10 cellular contexts compared by ENCODE assay signal in the genomic region with DNA sequence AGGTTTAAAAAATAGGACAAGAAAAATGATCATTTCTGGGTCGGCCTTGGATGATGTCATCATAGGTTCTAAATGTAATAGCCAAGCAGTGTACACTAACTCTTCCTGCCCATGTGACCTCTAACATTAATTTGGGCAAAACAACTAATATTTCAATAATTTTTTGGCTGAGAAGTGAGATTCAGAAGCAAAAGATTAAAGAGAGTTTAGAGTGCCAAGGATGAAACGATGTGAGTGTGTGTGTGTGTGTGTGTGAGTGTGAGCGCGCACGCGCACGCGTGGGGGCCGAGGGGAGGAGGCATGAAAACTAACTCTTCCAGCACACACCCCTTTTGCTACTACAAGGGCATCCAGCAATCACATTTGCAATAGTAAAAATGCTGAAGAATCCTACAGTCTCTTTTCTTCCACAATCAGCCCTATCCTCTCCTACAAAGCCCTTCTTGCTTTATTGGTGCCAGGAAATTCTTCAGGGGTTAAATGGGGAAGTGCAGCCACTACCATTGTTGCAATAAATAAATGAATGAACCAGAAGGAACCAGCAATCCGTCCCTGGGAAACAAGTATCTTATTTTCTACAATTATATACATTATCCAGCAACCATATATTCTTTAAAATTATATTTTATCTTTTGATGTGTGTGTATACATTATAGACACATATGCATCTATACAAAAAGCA. TPM values are rescaled to one million over a fixed set of nuclear protein-coding genes. Genes with fewer than 3 reads are reported as not detected.
A peak's percentile ranks its signal among the peaks of the same experiment; 100 is the strongest.
DNase-seq lines count a peak whose midpoint lies in the region; ATAC-seq and TF ChIP-seq lines count a peak whose summit lies in the region.
"Had no signal": no experiment of that assay in that cellular context is flagged by ENCODE, and none has a peak within 500 bp of the region (broad histone marks: within the 10 kb centered on the region; RNA-seq: fewer than 3 reads in every experiment).

No MANE protein-coding gene starts in this region.

- H3K36me3 ChIP-seq in prostate gland = no peaks in the 10 kb centered on the region

- no peaks in the 10 kb centered on the region for H3K9me3 ChIP-seq in prostate gland

- TF ChIP-seq CTCF in WI38 (IDR thresholded peaks at IDR 0.05; ENCODE audit: low read depth, low read length) (no peak), glutamatergic neuron (IDR thresholded peaks at IDR 0.05; ENCODE audit: partially characterized antibody, unreplicated experiment) (no peak), prostate gland (IDR thresholded peaks at IDR 0.05) (peak in 1 of 4 experiments; percentile 7)

- peaks cover 4% of the 10 kb centered on the region for H3K9me3 Mint-ChIP-seq in glutamatergic neuron (ENCODE audit: unreplicated experiment)
- H3K9me3 Mint-ChIP-seq in activated CD8-positive, alpha-beta T cell treated with anti-CD3 and anti-CD28 coated beads, Interleukin-2, amount 10 ng/mL, durations not matched to agents 7 days and 5 days (ENCODE audit: insufficient read depth) = no peaks in the 10 kb centered on the region

- 44% methylated on average over 10 of the region's 10 CpGs for WGBS in prostate gland

- peak overlapping the region; percentile 81 for H3K4me3 Mint-ChIP-seq in glutamatergic neuron (ENCODE audit: unreplicated experiment)
- H3K4me3 Mint-ChIP-seq in activated CD8-positive, alpha-beta T cell treated with anti-CD3 and anti-CD28 coated beads, Interleukin-2, amount 10 ng/mL, durations not matched to agents 7 days and 5 days = no peak overlapping the region

- peaks cover 22% of the 10 kb centered on the region for H3K4me1 Mint-ChIP-seq in glutamatergic neuron (ENCODE audit: low read depth, unreplicated experiment)
- H3K4me1 Mint-ChIP-seq in activated CD8-positive, alpha-beta T cell treated with anti-CD3 and anti-CD28 coated beads, Interleukin-2, amount 10 ng/mL, durations not matched to agents 7 days and 5 days (ENCODE audit: low read depth) = peaks cover 2% of the 10 kb centered on the region

- peak overlapping the region; percentile 72 for H3K27ac Mint-ChIP-seq in glutamatergic neuron (ENCODE audit: unreplicated experiment)
- no peak overlapping the region for H3K27ac Mint-ChIP-seq in activated CD8-positive, alpha-beta T cell treated with anti-CD3 and anti-CD28 coated beads, Interleukin-2, amount 10 ng/mL, durations not matched to agents 7 days and 5 days

- H3K4me3 ChIP-seq in WI38 (ENCODE audit: low read depth, low read length) (peak overlapping the region; percentile 63), prostate gland (no peak overlapping the region)

- in situ Hi-C loops in G401 (cut with HindIII; ENCODE audit: low sequenced_read_pairs) = no loop called here

- no peak for TF ChIP-seq POLR2A in prostate gland (IDR thresholded peaks at IDR 0.05)

- POLR2A ChIA-PET in activated CD8-positive, alpha-beta T cell treated with anti-CD3 and anti-CD28 coated beads, Interleukin-2, amount 10 ng/mL, durations not matched to agents 7 days and 5 days (lab: Charles Lee) = no interaction called here

- no peaks in the 10 kb centered on the region for H3K27me3 ChIP-seq in prostate gland (replicated peaks; ENCODE audit: insufficient read depth)

- intact Hi-C loops in prostate gland (cut with DNase I) = no loop called here

- H3K27me3 Mint-ChIP-seq in glutamatergic neuron (ENCODE audit: unreplicated experiment) = no peaks in the 10 kb centered on the region
- no peaks in the 10 kb centered on the region for H3K27me3 Mint-ChIP-seq in activated CD8-positive, alpha-beta T cell treated with anti-CD3 and anti-CD28 coated beads, Interleukin-2, amount 10 ng/mL, durations not matched to agents 7 days and 5 days (ENCODE audit: low read depth)

- peak overlapping the region; percentile 68 to 71 for H3K27ac ChIP-seq in prostate gland

- no peaks in the 10 kb centered on the region for H3K36me3 Mint-ChIP-seq in glutamatergic neuron (ENCODE audit: unreplicated experiment)
- H3K36me3 Mint-ChIP-seq in activated CD8-positive, alpha-beta T cell treated with anti-CD3 and anti-CD28 coated beads, Interleukin-2, amount 10 ng/mL, durations not matched to agents 7 days and 5 days (ENCODE audit: low read depth) = peaks cover 15% of the 10 kb centered on the region

- DNase-seq in G401 (ENCODE audit: low spot score) = peak; percentile 78
- DNase-seq in glutamatergic neuron = no peak
- no peak for DNase-seq in prostate gland (ENCODE audit: low spot score)
- no peak for DNase-seq in activated CD8-positive, alpha-beta T cell treated with anti-CD3 and anti-CD28 coated beads, Interleukin-2, amount 10 ng/mL, durations not matched to agents 7 days and 5 days
- no peak for DNase-seq in NCI-H2029 (lab: John Stamatoyannopoulos, UW)
- no peak for DNase-seq in COLO829 (ENCODE audit: low spot score)
- DNase-seq in dermis blood vessel endothelial cell = no peak
- DNase-seq: amniotic stem cell, small intestine had no signal

- CTCF ChIA-PET in activated CD8-positive, alpha-beta T cell treated with anti-CD3 and anti-CD28 coated beads, Interleukin-2, amount 10 ng/mL, durations not matched to agents 7 days and 5 days (lab: Charles Lee) = interaction anchor here (1.1 kb wide), 1 partner anchor 187 kb away, joined by 5 read pairs; the partner anchor contains the start of gene SUDS3

- H3K4me1 ChIP-seq in prostate gland (replicated peaks) = no peaks in the 10 kb centered on the region

- ATAC-seq in activated CD8-positive, alpha-beta T cell treated with anti-CD3 and anti-CD28 coated beads, Interleukin-2, amount 10 ng/mL, durations not matched to agents 7 days and 5 days = no peak

RNA-seq across cellular contexts. Expression of gene PEBP1, which starts 52.9 kb away (rescaled TPM):
- total RNA-seq in G401 (2014; rRNA removed; shearing (Covaris generic)) = 259 and 282 TPM in 2 replicates
- total RNA-seq in glutamatergic neuron (ENCODE audit: unreplicated experiment) (224 TPM), prostate gland (100 to 1,000 TPM; 538 to 621 TPM), dermis blood vessel endothelial cell (164 and 193 TPM in 2 replicates)
- 100 to 1,000 TPM; 115 to 118 TPM for total RNA-seq in activated CD8-positive, alpha-beta T cell treated with anti-CD3 and anti-CD28 coated beads, Interleukin-2, amount 10 ng/mL, durations not matched to agents 7 days and 5 days
